Comparison of ENCODE assay signal across 24 cellular contexts in genomic region chr10:130636303-130636702, GRCh38.
"Had no signal": no experiment of that assay in that cellular context is flagged by ENCODE, and none has a peak within 500 bp of the region (broad histone marks: within the 10 kb centered on the region; RNA-seq: fewer than 3 reads in every experiment).

No MANE protein-coding gene starts in this region.

- H3K27ac ChIP-seq: ascending aorta, body of pancreas, Peyer's patch, RWPE1, SJSA1, WERI-Rb-1 had no signal

- H3K4me1 ChIP-seq: ascending aorta, body of pancreas, SJSA1 had no signal

- H3K27ac Mint-ChIP-seq: activated CD4-positive, alpha-beta T cell treated with anti-CD3 and anti-CD28 coated beads for 36 hours; activated CD8-positive, alpha-beta T cell treated with anti-CD3 and anti-CD28 coated beads, Interleukin-2, amount 10 ng/mL, durations not matched to agents 7 days and 5 days; activated naive CD4-positive, alpha-beta T cell treated with anti-CD3 and anti-CD28 coated beads, Interleukin-2, amount 50 U/mL, for 72 hours; activated naive CD8-positive, alpha-beta T cell treated with anti-CD3 and anti-CD28 coated beads, Interleukin-2, amount 50 U/mL, for 24 hours; T-helper 1 cell treated with Interleukin-12 subunit alpha and Interleukin-12 subunit beta and Interleukin-4 antibody, amounts not matched to agents 30 μg/mL and 1 μg/mL, for 36 hours had no signal

- H3K27me3 ChIP-seq: ascending aorta, body of pancreas, Peyer's patch, SJSA1 had no signal

- H3K4me3 Mint-ChIP-seq: activated CD4-positive, alpha-beta T cell treated with anti-CD3 and anti-CD28 coated beads for 36 hours; activated CD8-positive, alpha-beta T cell treated with anti-CD3 and anti-CD28 coated beads, Interleukin-2, amount 10 ng/mL, durations not matched to agents 7 days and 5 days; activated naive CD8-positive, alpha-beta T cell treated with anti-CD3 and anti-CD28 coated beads, Interleukin-2, amount 50 U/mL, for 24 hours; T-helper 1 cell treated with Interleukin-12 subunit alpha and Interleukin-12 subunit beta and Interleukin-4 antibody, amounts not matched to agents 30 μg/mL and 1 μg/mL, for 36 hours had no signal

- DNase-seq: activated CD4-positive, alpha-beta T cell treated with anti-CD3 and anti-CD28 coated beads for 36 hours; activated CD4-positive, alpha-beta T cell treated with anti-CD3 and anti-CD28 coated beads, Interleukin-2, amount 50 U/mL, for 4 hours; activated CD8-positive, alpha-beta memory T cell treated with anti-CD3 and anti-CD28 coated beads, Interleukin-2, amount 50 U/mL, for 48 hours; activated CD8-positive, alpha-beta T cell treated with anti-CD3 and anti-CD28 coated beads, Interleukin-2, amount 10 ng/mL, durations not matched to agents 7 days and 5 days; activated naive CD4-positive, alpha-beta T cell; activated naive CD8-positive, alpha-beta T cell treated with anti-CD3 and anti-CD28 coated beads, Interleukin-2, amount 50 U/mL, for 24 hours; activated T-cell treated with anti-CD3 and anti-CD28 coated beads, Interleukin-2, amount 50 U/mL, for 1 hour; amniotic stem cell; body of pancreas; central memory CD4-positive, alpha-beta T cell; KBM-7; NCI-H1048; NCI-H1930; NCI-H226; NCI-H510A; NCI-H526 treated with DMSO at 0.1 percent for 48 hours; Peyer's patch; SHP77; WERI-Rb-1 had no signal

- ATAC-seq: activated CD4-positive, alpha-beta T cell treated with anti-CD3 and anti-CD28 coated beads for 36 hours; activated CD8-positive, alpha-beta T cell treated with anti-CD3 and anti-CD28 coated beads, Interleukin-2, amount 10 ng/mL, durations not matched to agents 7 days and 5 days; activated naive CD4-positive, alpha-beta T cell treated with anti-CD3 and anti-CD28 coated beads, Interleukin-2, amount 50 U/mL, for 72 hours; activated naive CD8-positive, alpha-beta T cell treated with anti-CD3 and anti-CD28 coated beads, Interleukin-2, amount 50 U/mL, for 24 hours; body of pancreas had no signal

- H3K9me3 Mint-ChIP-seq: activated naive CD8-positive, alpha-beta T cell treated with anti-CD3 and anti-CD28 coated beads, Interleukin-2, amount 50 U/mL, for 24 hours had no signal

- H3K9me3 ChIP-seq: ascending aorta, body of pancreas, Peyer's patch had no signal

- H3K4me3 ChIP-seq: ascending aorta, body of pancreas, Peyer's patch, SJSA1 had no signal

- H3K36me3 ChIP-seq: ascending aorta, Peyer's patch, SJSA1, WERI-Rb-1 had no signal

- H3K4me1 Mint-ChIP-seq: activated CD4-positive, alpha-beta T cell treated with anti-CD3 and anti-CD28 coated beads for 36 hours; activated naive CD8-positive, alpha-beta T cell treated with anti-CD3 and anti-CD28 coated beads, Interleukin-2, amount 50 U/mL, for 24 hours had no signal
